In genomic region chr22:40033586-40034380, GRCh38 we compare ENCODE assay signal across 26 cellular contexts. TPM values are rescaled to one million over a fixed set of nuclear protein-coding genes. Genes with fewer than 3 reads are reported as not detected.
DNase-seq lines count a peak whose midpoint lies in the region; ATAC-seq and TF ChIP-seq lines count a peak whose summit lies in the region.
"Had no signal": no experiment of that assay in that cellular context is flagged by ENCODE, and none has a peak within 500 bp of the region (broad histone marks: within the 10 kb centered on the region; RNA-seq: fewer than 3 reads in every experiment).

No MANE protein-coding gene starts in this region.

- H3K4me1 Mint-ChIP-seq in activated naive CD4-positive, alpha-beta T cell treated with anti-CD3 and anti-CD28 coated beads, Interleukin-2, amount 10 ng/mL, durations not matched to agents 7 days and 5 days, result peaks cover 17% of the 10 kb centered on the region

- H3K4me1 ChIP-seq in Peyer's patch (no peaks in the 10 kb centered on the region), spleen (peaks cover 0 to 10% (median 0%) of the 10 kb centered on the region in 6 donors)
- H3K4me1 ChIP-seq: BE2C, lower lobe of right lung, transverse colon had no signal

- DNase-seq in activated naive CD4-positive, alpha-beta T cell treated with anti-CD3 and anti-CD28 coated beads, Interleukin-2, amount 10 ng/mL, durations not matched to agents 7 days and 5 days, result peak; percentile 13
- no peak for DNase-seq in activated naive CD4-positive, alpha-beta T cell treated with Interleukin-2 at 50 U/mL for 16 hours
- peak; percentile 50 for DNase-seq in NCI-H1694 (lab: John Stamatoyannopoulos, UW)
- DNase-seq in Peyer's patch, result peak in 2 of 3 donors; percentile 37 to 42
- peak; percentile 54 for DNase-seq in spleen
- no peak for DNase-seq in AG08396 (ENCODE audit: low spot score)
- no peak for DNase-seq in NOMO-1 (lab: John Stamatoyannopoulos, UW; ENCODE audit: unreplicated experiment in 2 of 2)
- DNase-seq: activated CD8-positive, alpha-beta T cell treated with anti-CD3 and anti-CD28 coated beads, Interleukin-2, amount 10 ng/mL, durations not matched to agents 7 days and 5 days; BE2C; dermis blood vessel endothelial cell; foreskin melanocyte; kidney glomerular epithelial cell; lower lobe of right lung; MV-4-11; NCI-H2107; NCI-H774; retina; transverse colon had no signal

- TF ChIP-seq CTCF in Peyer's patch (IDR thresholded peaks at IDR 0.05), result no peak
- TF ChIP-seq CTCF in spleen (IDR thresholded peaks at IDR 0.05 in 8 of 11, conservative IDR thresholded peaks at IDR 0.05 in 3 of 11), result no peak

- intact Hi-C loops in spleen (cut with DNase I; ENCODE audit: low total_unique reads), result no loop called here

- CTCF ChIA-PET in activated naive CD4-positive, alpha-beta T cell treated with anti-CD3 and anti-CD28 coated beads, Interleukin-2, amount 10 ng/mL, durations not matched to agents 7 days and 5 days (lab: Charles Lee), result interaction anchor here (4.8 to 4.9 kb wide), 2 partner anchors 8 to 499 kb away, joined by 33 read pairs; no protein-coding TSS in a partner anchor

- TF ChIP-seq POLR2A in Peyer's patch (IDR thresholded peaks at IDR 0.05) (no peak), spleen (IDR thresholded peaks at IDR 0.05) (no peak)

- peaks cover 38% of the 10 kb centered on the region for H3K27me3 Mint-ChIP-seq in activated naive CD4-positive, alpha-beta T cell treated with anti-CD3 and anti-CD28 coated beads, Interleukin-2, amount 10 ng/mL, durations not matched to agents 7 days and 5 days

- 77 to 87% (median 82%) methylated on average over 8 to 12 of the region's 12 CpGs for WGBS in spleen, 5 donors

- no peaks in the 10 kb centered on the region for H3K9me3 ChIP-seq in Peyer's patch
- no peaks in the 10 kb centered on the region for H3K9me3 ChIP-seq in spleen
- H3K9me3 ChIP-seq: BE2C, esophagus muscularis mucosa, lower lobe of right lung, ovary, transverse colon had no signal

- no peaks in the 10 kb centered on the region for H3K9me3 Mint-ChIP-seq in activated naive CD4-positive, alpha-beta T cell treated with anti-CD3 and anti-CD28 coated beads, Interleukin-2, amount 10 ng/mL, durations not matched to agents 7 days and 5 days
- H3K9me3 Mint-ChIP-seq: GM23338, nephron had no signal

- no peaks in the 10 kb centered on the region for H3K27me3 ChIP-seq in Peyer's patch
- H3K27me3 ChIP-seq in spleen (replicated peaks in 1 of 7), result peaks cover 0 to 35% (median 0%) of the 10 kb centered on the region in 7 donors
- H3K27me3 ChIP-seq: ovary, transverse colon had no signal

- no peak overlapping the region for H3K4me3 Mint-ChIP-seq in activated naive CD4-positive, alpha-beta T cell treated with anti-CD3 and anti-CD28 coated beads, Interleukin-2, amount 10 ng/mL, durations not matched to agents 7 days and 5 days
- H3K4me3 Mint-ChIP-seq: activated CD8-positive, alpha-beta T cell treated with anti-CD3 and anti-CD28 coated beads, Interleukin-2, amount 10 ng/mL, durations not matched to agents 7 days and 5 days; GM23338; nephron had no signal

- no peaks in the 10 kb centered on the region for H3K36me3 Mint-ChIP-seq in activated naive CD4-positive, alpha-beta T cell treated with anti-CD3 and anti-CD28 coated beads, Interleukin-2, amount 10 ng/mL, durations not matched to agents 7 days and 5 days

- H3K4me3 ChIP-seq in Peyer's patch, result no peak overlapping the region
- H3K4me3 ChIP-seq in spleen, result no peak overlapping the region
- H3K4me3 ChIP-seq: esophagus muscularis mucosa, GM23338, lower lobe of right lung, ovary, smooth muscle cell, transverse colon had no signal

- no peak for ATAC-seq in HG02973 (IDR thresholded peaks at IDR 0.05; ENCODE audit: unreplicated experiment)
- ATAC-seq: activated CD8-positive, alpha-beta T cell treated with anti-CD3 and anti-CD28 coated beads, Interleukin-2, amount 10 ng/mL, durations not matched to agents 7 days and 5 days; GM23338; HepG2; lower lobe of right lung had no signal

- H3K36me3 ChIP-seq in Peyer's patch (peaks cover 0 to 6% (median 0%) of the 10 kb centered on the region in 3 donors), spleen (no peaks in the 10 kb centered on the region)
- H3K36me3 ChIP-seq: BE2C, esophagus muscularis mucosa, lower lobe of right lung, ovary, transverse colon had no signal

- no peak overlapping the region for H3K27ac Mint-ChIP-seq in activated naive CD4-positive, alpha-beta T cell treated with anti-CD3 and anti-CD28 coated beads, Interleukin-2, amount 10 ng/mL, durations not matched to agents 7 days and 5 days
- H3K27ac Mint-ChIP-seq: activated CD8-positive, alpha-beta T cell treated with anti-CD3 and anti-CD28 coated beads, Interleukin-2, amount 10 ng/mL, durations not matched to agents 7 days and 5 days; GM23338; nephron had no signal

- H3K27ac ChIP-seq in Peyer's patch, result no peak overlapping the region
- no peak overlapping the region for H3K27ac ChIP-seq in spleen
- H3K27ac ChIP-seq: esophagus muscularis mucosa, lower lobe of right lung, ovary, transverse colon had no signal

RNA-seq across cellular contexts. Expression of gene FAM83F, which starts 39.0 kb away (rescaled TPM):
- 10 to 100 TPM in 3 of 4 donors, 1 to 10 TPM in 1; 9.9 to 66.0 (median 51.1) TPM for total RNA-seq in Peyer's patch
- under 1 TPM in 6 of 7 donors, not detected in 1; 0.06 to 0.28 (median 0.18) TPM for total RNA-seq in spleen
- polyA plus RNA-seq in spleen, result under 1 TPM in 2 of 3 donors, not detected in 1; 0.02 to 0.13 TPM
- total RNA-seq: HepG2, LHCN-M2 had no signal
- polyA plus RNA-seq: HepG2 had no signal

Comparison
In these comparisons a context has a peak if more than half of its experiments do, and no peak if none do; other contexts are left out.
1. DNase-seq: peak in activated naive CD4-positive, alpha-beta T cell treated with anti-CD3 and anti-CD28 coated beads, Interleukin-2, amount 10 ng/mL, durations not matched to agents 7 days and 5 days (single experiment), NCI-H1694 (single experiment), Peyer's patch (2 of 3) and spleen (single experiment); none in activated naive CD4-positive, alpha-beta T cell treated with Interleukin-2 at 50 U/mL for 16 hours (single experiment), AG08396 (single experiment) and NOMO-1 (0 of 2).
2. RNA of gene FAM83F, which starts 39.0 kb away (total RNA-seq): 9.9 to 66.0 TPM in Peyer's patch; 0.06 to 0.28 TPM in spleen; every median in the first group is over 4 times any median in the second.